8 cellular contexts compared by ENCODE assay signal in the genomic region with DNA sequence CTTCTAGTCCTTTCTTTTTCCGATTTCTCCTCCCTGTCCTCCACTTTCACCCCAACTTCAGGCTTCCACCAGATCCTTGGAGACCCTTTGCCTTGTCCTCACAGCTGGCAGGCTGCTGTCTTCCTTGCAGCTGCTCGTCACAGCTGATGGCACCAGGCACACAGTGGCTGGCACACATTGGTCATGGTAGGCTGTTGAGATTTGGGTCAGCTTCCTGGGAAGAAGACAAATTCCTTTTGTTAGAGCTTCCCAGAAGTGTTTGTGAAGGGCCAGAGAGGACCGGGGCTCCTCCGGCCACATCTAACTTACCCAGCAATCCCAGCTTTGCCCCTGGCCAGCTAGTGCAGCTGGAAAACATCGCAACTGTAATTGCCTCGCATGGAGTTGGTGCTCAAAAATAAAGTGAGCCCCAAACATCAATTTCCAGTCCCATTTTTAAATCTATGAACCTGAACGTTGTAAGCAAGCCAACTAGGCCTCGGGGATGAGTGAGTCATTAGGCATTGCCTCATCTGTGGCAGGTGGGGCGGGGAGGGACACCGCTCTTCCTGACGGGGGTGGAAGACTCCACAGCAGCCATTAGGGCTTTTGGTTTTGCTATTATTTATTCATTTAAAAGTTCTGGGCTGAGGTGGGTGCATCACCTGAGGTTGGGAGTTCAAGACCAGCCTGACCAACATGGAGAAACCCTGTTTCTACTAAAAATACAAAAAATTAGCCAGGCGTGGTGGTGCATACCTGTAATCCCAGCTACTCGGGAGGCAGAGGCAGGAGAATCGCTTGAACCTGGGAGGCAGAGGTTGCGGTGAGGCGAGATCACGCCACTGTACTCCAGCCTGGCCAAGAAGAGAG. TPM values are rescaled to one million over a fixed set of nuclear protein-coding genes. Genes with fewer than 3 reads are reported as not detected.
DNase-seq lines count a peak whose midpoint lies in the region; ATAC-seq and TF ChIP-seq lines count a peak whose summit lies in the region.

No MANE protein-coding gene starts in this region.

- WGBS in psoas muscle, 3 donors, result 46 to 56% (median 51%) methylated on average over 17 of the region's 17 CpGs

- no peak overlapping the region for H3K4me3 ChIP-seq in psoas muscle

- intact Hi-C loops in psoas muscle (cut with DNase I), result loop anchor here in 1 of 2 donors (10.0 kb wide), 1 partner anchor 82 kb away; no protein-coding TSS in a partner anchor

- peak; percentile 83 for DNase-seq in EL
- peak; percentile 96 for DNase-seq in RPMI7951 (ENCODE audit: low read depth)
- peak; percentile 85 to 92 for DNase-seq in foreskin keratinocyte
- DNase-seq in psoas muscle, result peak; percentile 77 to 78
- no peak for DNase-seq in T-helper 1 cell

- H3K4me1 ChIP-seq in foreskin keratinocyte (peaks cover 23% of the 10 kb centered on the region), psoas muscle (no peaks in the 10 kb centered on the region)

- H3K27me3 ChIP-seq in foreskin keratinocyte (no peaks in the 10 kb centered on the region), psoas muscle (ENCODE audit: insufficient read depth in 3 of 3, low read length in 2 of 3) (peaks cover 0 to 11% (median 0%) of the 10 kb centered on the region in 3 donors)

- peak; percentile 53 for ATAC-seq in foreskin keratinocyte
- ATAC-seq in psoas muscle, result peak; percentile 78 to 90 (median 86)
- no peak for ATAC-seq in GM18517 (IDR thresholded peaks at IDR 0.05; ENCODE audit: unreplicated experiment)
- no peak for ATAC-seq in HG03159 (IDR thresholded peaks at IDR 0.05; ENCODE audit: unreplicated experiment)
- ATAC-seq in GM19395 (IDR thresholded peaks at IDR 0.05; ENCODE audit: unreplicated experiment), result no peak

- H3K36me3 ChIP-seq in psoas muscle (ENCODE audit: insufficient read depth in 1 of 2, low read depth in 1 of 2), result no peaks in the 10 kb centered on the region

- H3K27ac ChIP-seq in foreskin keratinocyte (peak overlapping the region; percentile 79), psoas muscle (peak overlapping the region; percentile 78)

- H3K9me3 ChIP-seq in psoas muscle, result peaks cover 9% of the 10 kb centered on the region

- peak; percentile 36 for TF ChIP-seq CTCF in foreskin keratinocyte (conservative IDR thresholded peaks at IDR 0.05)
- no peak for TF ChIP-seq CTCF in psoas muscle (IDR thresholded peaks at IDR 0.05)

RNA-seq across cellular contexts. Expression of a gene that starts 12.4 kb away (rescaled TPM):
- total RNA-seq in RPMI7951 (2014; rRNA removed; shearing (Covaris generic)), result 0.12 and 0.20 TPM in 2 replicates
- total RNA-seq in foreskin keratinocyte (0.17 and 0.25 TPM in 2 replicates), psoas muscle (1 to 10 TPM in 2 of 4 donors, under 1 TPM in 1, not detected in 1; 0.73 to 5.2 (median 1.7) TPM)
- polyA plus RNA-seq in foreskin keratinocyte (0.29 and 0.51 TPM in 2 replicates), psoas muscle (1 to 10 TPM in 1 of 3 donors, under 1 TPM in 2; 0.42 to 1.3 (median 0.48) TPM)

RNA-seq across cellular contexts. Expression of a gene that starts 23.3 kb away (rescaled TPM):
- not detected in 2 replicates for total RNA-seq in RPMI7951 (2014; rRNA removed; shearing (Covaris generic))
- not detected in 2 replicates for total RNA-seq in foreskin keratinocyte
- not detected in 2 replicates for polyA plus RNA-seq in foreskin keratinocyte
- total RNA-seq in psoas muscle, result 1 to 10 TPM in 3 of 4 donors, under 1 TPM in 1; 0.52 to 4.6 (median 1.3) TPM
- 1 to 10 TPM in 1 of 3 donors, under 1 TPM in 2; 0.18 to 1.0 (median 0.56) TPM for polyA plus RNA-seq in psoas muscle

Comparison
In these comparisons a context has a peak if more than half of its experiments do, and no peak if none do; other contexts are left out.
1. DNase-seq: peak in EL (single experiment), RPMI7951 (single experiment), foreskin keratinocyte (2 of 2) and psoas muscle (2 of 2); none in T-helper 1 cell (0 of 5).
2. ATAC-seq: peak in foreskin keratinocyte (single experiment) and psoas muscle (4 of 4); none in GM18517 (single experiment), HG03159 (single experiment) and GM19395 (single experiment).